Comparison of ENCODE assay signal across 8 cellular contexts in the genomic region with DNA sequence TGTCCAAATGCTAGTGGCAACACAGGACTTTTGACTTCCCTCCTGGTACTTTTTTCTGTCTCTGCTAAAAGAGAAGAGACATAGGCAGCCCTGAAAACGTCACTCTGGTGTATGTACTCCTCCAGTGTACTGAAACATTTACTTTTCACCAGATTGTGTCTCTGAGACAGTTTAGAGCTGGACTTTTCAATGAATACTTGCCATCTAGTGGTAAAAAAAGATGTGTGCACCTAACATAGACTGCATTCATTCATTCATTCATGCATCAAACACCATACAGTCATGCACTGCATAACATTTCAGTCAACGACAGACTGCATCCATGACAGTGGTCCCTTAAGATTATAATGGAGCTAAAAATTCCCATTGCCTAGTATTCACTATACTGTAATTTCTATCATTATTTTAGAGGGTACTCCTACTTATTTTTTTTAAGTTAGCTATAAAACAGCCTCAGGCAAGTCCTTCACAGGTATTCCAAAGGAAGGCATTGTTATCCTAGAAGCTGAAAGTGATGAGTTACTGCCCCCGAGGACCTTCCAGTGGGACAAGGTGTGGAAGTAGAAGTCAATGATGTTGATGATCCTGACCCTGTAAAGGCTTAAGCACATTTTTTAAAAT.
A peak's percentile ranks its signal among the peaks of the same experiment; 100 is the strongest.
DNase-seq lines count a peak whose midpoint lies in the region; ATAC-seq and TF ChIP-seq lines count a peak whose summit lies in the region.

No MANE protein-coding gene starts in this region.

- H3K27me3 ChIP-seq in CD4-positive, alpha-beta T cell (ENCODE audit: control insufficient read depth, insufficient read depth, low read length) = no peaks in the 10 kb centered on the region
- H3K27me3 ChIP-seq in colonic mucosa = no peaks in the 10 kb centered on the region

- peak; percentile 68 for TF ChIP-seq CTCF in CD4-positive, alpha-beta T cell (IDR thresholded peaks at IDR 0.05)
- peak; percentile 41 for TF ChIP-seq CTCF in colonic mucosa (IDR thresholded peaks at IDR 0.05)

- H3K9ac ChIP-seq in colonic mucosa (ENCODE audit: low read depth in 2 of 2, low read length in 2 of 2) = no peak overlapping the region

- intact Hi-C loops in CD4-positive, alpha-beta T cell (cut with DNase I, micrococcal nuclease) = loop anchor here (1.0 to 10.0 kb wide), 6 partner anchors 71 to 376 kb away; no protein-coding TSS in a partner anchor
- intact Hi-C loops in colonic mucosa (cut with DNase I) = loop anchor here (5.0 to 10.0 kb wide), 2 partner anchors 191 to 374 kb away; no protein-coding TSS in a partner anchor

- peaks cover 7% of the 10 kb centered on the region for H3K36me3 Mint-ChIP-seq in CD4-positive, alpha-beta T cell (ENCODE audit: low read depth)

- DNase-seq in CD4-positive, alpha-beta T cell = no peak
- peak; percentile 23 to 55 for DNase-seq in NCI-H526 (lab: John Stamatoyannopoulos, UW)
- no peak for DNase-seq in colonic mucosa
- peak; percentile 33 for DNase-seq in middle frontal gyrus (ENCODE audit: extremely low spot score, low spot score)
- DNase-seq in activated naive CD4-positive, alpha-beta T cell treated with anti-CD3 and anti-CD28 coated beads, Interleukin-2, amount 50 U/mL, for 16 hours = no peak
- DNase-seq in nucleus accumbens (lab: John Stamatoyannopoulos, UW) = no peak

- peaks cover 5% of the 10 kb centered on the region for H3K4me1 Mint-ChIP-seq in CD4-positive, alpha-beta T cell (ENCODE audit: low read depth)

- POLR2A ChIA-PET in CD4-positive, alpha-beta T cell (lab: Charles Lee) = interaction anchor here (0.9 to 1.5 kb wide), 9 partner anchors 72 to 376 kb away, joined by 3 to 8 read pairs (median 4); a partner anchor contains a TSS

- ATAC-seq in CD4-positive, alpha-beta T cell (ENCODE audit: poor library complexity) = peak; percentile 97
- ATAC-seq in GM19372 (IDR thresholded peaks at IDR 0.05; ENCODE audit: low read depth, unreplicated experiment) (peak; percentile 67), HG03135 (IDR thresholded peaks at IDR 0.05; ENCODE audit: unreplicated experiment) (no peak)

- H3K4me1 ChIP-seq in colonic mucosa = no peaks in the 10 kb centered on the region

- peaks cover 3% of the 10 kb centered on the region for H3K9me3 Mint-ChIP-seq in CD4-positive, alpha-beta T cell

- no peaks in the 10 kb centered on the region for H3K36me3 ChIP-seq in colonic mucosa

- no peaks in the 10 kb centered on the region for H3K27me3 Mint-ChIP-seq in CD4-positive, alpha-beta T cell

- H3K4me3 ChIP-seq in colonic mucosa = no peak overlapping the region

- CTCF ChIA-PET in CD4-positive, alpha-beta T cell (lab: Charles Lee) = interaction anchor here (0.5 to 2.0 kb wide), 11 partner anchors 10 to 791 kb away, joined by 3 to 31 read pairs (median 4); a partner anchor contains a TSS

- H3K27ac ChIP-seq in CD4-positive, alpha-beta T cell (ENCODE audit: low read depth, low read length) = no peak overlapping the region
- no peak overlapping the region for H3K27ac ChIP-seq in colonic mucosa

- H3K9me3 ChIP-seq in CD4-positive, alpha-beta T cell (ENCODE audit: control insufficient read depth, low read length) = peaks cover 4% of the 10 kb centered on the region
- H3K9me3 ChIP-seq in colonic mucosa = no peaks in the 10 kb centered on the region

- H3K27ac Mint-ChIP-seq in CD4-positive, alpha-beta T cell = no peak overlapping the region

- H3K4me3 Mint-ChIP-seq in CD4-positive, alpha-beta T cell = no peak overlapping the region

Comparison
In these comparisons a context has a peak if more than half of its experiments do, and no peak if none do; other contexts are left out.
1. DNase-seq: peak in NCI-H526 (2 of 2) and middle frontal gyrus (single experiment); none in CD4-positive, alpha-beta T cell (0 of 10), colonic mucosa (single experiment), activated naive CD4-positive, alpha-beta T cell treated with anti-CD3 and anti-CD28 coated beads, Interleukin-2, amount 50 U/mL, for 16 hours (single experiment) and nucleus accumbens (0 of 56).